In genomic region chr3:2727566-2728318, GRCh38 we compare ENCODE assay signal across 18 cellular contexts.
A peak's percentile ranks its signal among the peaks of the same experiment; 100 is the strongest.
DNase-seq lines count a peak whose midpoint lies in the region; ATAC-seq lines count a peak whose summit lies in the region.
"Had no signal": no experiment of that assay in that cellular context is flagged by ENCODE, and none has a peak within 500 bp of the region (broad histone marks: within the 10 kb centered on the region; RNA-seq: fewer than 3 reads in every experiment).

No MANE protein-coding gene starts in this region.

- DNase-seq in COLO668 (lab: John Stamatoyannopoulos, UW; ENCODE audit: unreplicated experiment), result peak; percentile 3
- peak; percentile 28 for DNase-seq in NCI-H146 treated with DMSO at 0.1 percent for 48 hours (lab: John Stamatoyannopoulos, UW; ENCODE audit: unreplicated experiment)
- peak; percentile 77 for DNase-seq in NCI-H774 (lab: John Stamatoyannopoulos, UW)
- DNase-seq in left kidney (ENCODE audit: low read depth, low spot score), result peak; percentile 54
- DNase-seq in effector CD4-positive, alpha-beta T cell, result no peak
- no peak for DNase-seq in AG08396 (ENCODE audit: low spot score)
- DNase-seq in stimulated activated CD8-positive, alpha-beta memory T cell treated with anti-CD3 and anti-CD28 coated beads, Interleukin-4, amount 100 ng/mL, for 48 hours, result no peak
- DNase-seq: activated naive CD4-positive, alpha-beta T cell treated with Interleukin-2 at 50 U/mL for 16 hours; activated T-cell treated with anti-CD3 and anti-CD28 coated beads, Interleukin-2, amount 50 U/mL, for 48 hours; GOT3; head of caudate nucleus; NCI-H2171 treated with DMSO at 0.1 percent for 48 hours; SJCRH30; stimulated activated CD4-positive, alpha-beta T cell treated with anti-CD3 and anti-CD28 coated beads, Interleukin-4, amount 100 ng/mL, for 24 hours; stimulated activated naive CD8-positive, alpha-beta T cell treated with anti-CD3 and anti-CD28 coated beads, Interleukin-15, Interleukin-2, amounts not matched to agents 100 U/mL and 50 U/mL, for 24 hours; T-helper 1 cell; transverse colon had no signal

- no peak for ATAC-seq in HG02981 (IDR thresholded peaks at IDR 0.05; ENCODE audit: unreplicated experiment)
- ATAC-seq: stimulated activated naive CD8-positive, alpha-beta T cell treated with anti-CD3 and anti-CD28 coated beads, Interleukin-15, Interleukin-2, amounts not matched to agents 100 U/mL and 50 U/mL, for 24 hours had no signal

Comparison
In these comparisons a context has a peak if more than half of its experiments do, and no peak if none do; other contexts are left out.
1. DNase-seq: peak in COLO668 (single experiment), NCI-H146 treated with DMSO at 0.1 percent for 48 hours (single experiment), NCI-H774 (single experiment) and left kidney (single experiment); none in effector CD4-positive, alpha-beta T cell (single experiment), AG08396 (single experiment) and stimulated activated CD8-positive, alpha-beta memory T cell treated with anti-CD3 and anti-CD28 coated beads, Interleukin-4, amount 100 ng/mL, for 48 hours (single experiment).